8 cellular contexts compared by ENCODE assay signal in the genomic region with DNA sequence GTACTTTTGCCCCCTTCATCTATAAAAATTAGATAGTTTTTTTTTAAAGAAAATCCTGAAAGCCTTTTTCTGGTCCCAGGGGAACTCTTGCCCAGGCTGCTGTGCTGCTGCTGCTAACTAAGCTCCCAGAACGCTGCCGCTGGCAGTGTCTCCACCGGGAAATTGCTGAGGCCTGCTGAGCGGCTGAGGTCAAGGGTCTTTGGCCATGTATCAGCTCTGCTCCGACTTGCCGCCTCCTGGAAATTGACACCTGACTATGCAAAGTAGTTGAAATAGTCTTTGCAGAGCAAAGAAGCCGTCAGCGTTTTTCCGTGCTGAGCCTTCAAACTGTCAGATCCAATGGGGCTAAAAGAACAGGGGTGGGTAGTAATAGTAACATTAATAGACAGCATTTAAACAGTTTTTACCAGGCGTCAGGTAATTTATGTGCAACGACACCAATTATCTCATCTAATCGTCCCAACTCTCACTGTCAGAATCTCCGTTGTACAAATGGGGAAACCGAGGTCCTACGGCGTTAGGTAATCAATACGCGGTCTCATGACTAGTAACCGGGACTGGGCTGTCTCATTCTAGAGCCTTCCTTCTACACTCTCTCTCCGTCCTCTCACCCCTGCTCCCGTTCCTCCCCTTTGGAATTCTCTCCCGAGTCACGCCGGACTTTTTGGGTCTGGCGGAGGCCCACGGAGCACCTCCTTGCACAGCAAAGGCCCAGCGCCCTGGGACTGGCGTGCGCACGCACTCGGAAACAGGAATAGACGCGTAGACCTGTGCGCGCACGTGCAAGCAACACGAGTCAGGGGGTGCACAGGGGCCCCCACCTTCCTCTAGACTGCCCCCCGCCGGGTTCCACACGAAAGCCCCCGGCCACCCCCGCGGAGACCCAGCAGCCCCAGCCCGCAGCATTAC. TPM values are rescaled to one million over a fixed set of nuclear protein-coding genes. Genes with fewer than 3 reads are reported as not detected.
DNase-seq lines count a peak whose midpoint lies in the region; ATAC-seq, FAIRE-seq and TF ChIP-seq lines count a peak whose summit lies in the region.

No MANE protein-coding gene starts in this region.

- no peaks in the 10 kb centered on the region for H3K27me3 ChIP-seq in CD4-positive, alpha-beta T cell (ENCODE audit: control insufficient read depth, insufficient read depth, low read length)
- peaks cover 3% of the 10 kb centered on the region for H3K27me3 ChIP-seq in bronchial epithelial cell (ENCODE audit: control insufficient read depth, insufficient read depth, low read length)

- peak overlapping the region; percentile 99 for H3K4me3 Mint-ChIP-seq in CD4-positive, alpha-beta T cell
- peak overlapping the region; percentile 95 for H3K4me3 Mint-ChIP-seq in T-helper 1 cell treated with Interleukin-12 subunit alpha and Interleukin-12 subunit beta and Interleukin-4 antibody, amounts not matched to agents 30 μg/mL and 1 μg/mL, for 36 hours

- peak overlapping the region; percentile 84 for H3K27ac Mint-ChIP-seq in CD4-positive, alpha-beta T cell
- peak overlapping the region; percentile 89 for H3K27ac Mint-ChIP-seq in T-helper 1 cell treated with Interleukin-12 subunit alpha and Interleukin-12 subunit beta and Interleukin-4 antibody, amounts not matched to agents 30 μg/mL and 1 μg/mL, for 36 hours

- TF ChIP-seq CTCF in CD4-positive, alpha-beta T cell (IDR thresholded peaks at IDR 0.05) = no peak
- TF ChIP-seq CTCF in bronchial epithelial cell (IDR thresholded peaks at IDR 0.05; ENCODE audit: insufficient read depth, low read length, severe bottlenecking) = no peak

- H3K27ac ChIP-seq in CD4-positive, alpha-beta T cell (ENCODE audit: low read depth, low read length) = peak overlapping the region; percentile 9

- H3K27me3 Mint-ChIP-seq in CD4-positive, alpha-beta T cell = no peaks in the 10 kb centered on the region
- H3K27me3 Mint-ChIP-seq in T-helper 1 cell treated with Interleukin-12 subunit alpha and Interleukin-12 subunit beta and Interleukin-4 antibody, amounts not matched to agents 30 μg/mL and 1 μg/mL, for 36 hours (ENCODE audit: low read depth) = peaks cover 7% of the 10 kb centered on the region

- H3K36me3 Mint-ChIP-seq in CD4-positive, alpha-beta T cell (ENCODE audit: low read depth) = peaks cover 40% of the 10 kb centered on the region
- peaks cover 7% of the 10 kb centered on the region for H3K36me3 Mint-ChIP-seq in T-helper 1 cell treated with Interleukin-12 subunit alpha and Interleukin-12 subunit beta and Interleukin-4 antibody, amounts not matched to agents 30 μg/mL and 1 μg/mL, for 36 hours (ENCODE audit: low read depth)

- FAIRE-seq in bronchial epithelial cell (lab: Jason Lieb, UNC) = no peak

- ATAC-seq in CD4-positive, alpha-beta T cell (ENCODE audit: poor library complexity) = peak; percentile 65
- ATAC-seq in GM19351 (IDR thresholded peaks at IDR 0.05; ENCODE audit: unreplicated experiment) (peak; percentile 64), HG03442 (IDR thresholded peaks at IDR 0.05; ENCODE audit: unreplicated experiment) (peak; percentile 51)

- H3K4me1 Mint-ChIP-seq in CD4-positive, alpha-beta T cell (ENCODE audit: low read depth) = peaks cover 33% of the 10 kb centered on the region
- H3K4me1 Mint-ChIP-seq in T-helper 1 cell treated with Interleukin-12 subunit alpha and Interleukin-12 subunit beta and Interleukin-4 antibody, amounts not matched to agents 30 μg/mL and 1 μg/mL, for 36 hours (ENCODE audit: low read depth) = peaks cover 20% of the 10 kb centered on the region

- peak overlapping the region; percentile 75 for H3K4me3 ChIP-seq in bronchial epithelial cell (ENCODE audit: low read depth, low read length)

- intact Hi-C loops in CD4-positive, alpha-beta T cell (cut with DNase I, micrococcal nuclease) = loop anchor here in 1 of 2 experiments (5.0 kb wide), 1 partner anchor 101 kb away; the partner anchor contains the start of gene MED28

- POLR2A ChIA-PET in CD4-positive, alpha-beta T cell (lab: Charles Lee) = interaction anchor here (0.6 to 1.8 kb wide), 4 partner anchors 11 to 299 kb away, joined by 3 to 5 read pairs (median 4); partner anchors contain the start of genes DCAF16, MED28 and NCAPG

- DNase-seq in CD4-positive, alpha-beta T cell = peak in 8 of 10 experiments; percentile 12 to 60 (median 36)
- DNase-seq in bronchial epithelial cell (ENCODE audit: low read depth) = peak; percentile 10
- DNase-seq in islet precursor cell = peak; percentile 76
- peak; percentile 37 to 49 for DNase-seq in stimulated activated CD4-positive, alpha-beta T cell treated with anti-CD3 and anti-CD28 coated beads, Interleukin-12 subunit alpha, Interleukin-12 subunit beta, amount 100 ng/mL, for 24 hours (ENCODE audit: low read depth in 2 of 2)
- DNase-seq in cerebellar nuclear complex (lab: John Stamatoyannopoulos, UW) = no peak

- CTCF ChIA-PET in CD4-positive, alpha-beta T cell (lab: Charles Lee) = interaction anchor here (0.8 to 1.2 kb wide), 2 partner anchors 10 to 107 kb away, joined by 3 read pairs; no protein-coding TSS in a partner anchor

- H3K9me3 Mint-ChIP-seq in CD4-positive, alpha-beta T cell = no peaks in the 10 kb centered on the region
- no peaks in the 10 kb centered on the region for H3K9me3 Mint-ChIP-seq in T-helper 1 cell treated with Interleukin-12 subunit alpha and Interleukin-12 subunit beta and Interleukin-4 antibody, amounts not matched to agents 30 μg/mL and 1 μg/mL, for 36 hours

- peaks cover 2% of the 10 kb centered on the region for H3K36me3 ChIP-seq in bronchial epithelial cell (ENCODE audit: control insufficient read depth, insufficient read depth, low read length)

- no peaks in the 10 kb centered on the region for H3K9me3 ChIP-seq in CD4-positive, alpha-beta T cell (ENCODE audit: control insufficient read depth, low read length)

RNA-seq across cellular contexts. Expression of gene QDPR, which starts 0.6 kb away (rescaled TPM):
- total RNA-seq in CD4-positive, alpha-beta T cell = 10 to 100 TPM; 15.3 to 15.7 TPM
- total RNA-seq in bronchial epithelial cell = 20.5 and 22.6 TPM in 2 replicates

RNA-seq across cellular contexts. Expression of gene CLRN2, which starts 3.7 kb away (rescaled TPM):
- total RNA-seq in CD4-positive, alpha-beta T cell = not detected
- not detected in 2 replicates for total RNA-seq in bronchial epithelial cell

Comparison
In these comparisons a context has a peak if more than half of its experiments do, and no peak if none do; other contexts are left out.
1. DNase-seq: peak in CD4-positive, alpha-beta T cell (8 of 10), bronchial epithelial cell (single experiment), islet precursor cell (single experiment) and stimulated activated CD4-positive, alpha-beta T cell treated with anti-CD3 and anti-CD28 coated beads, Interleukin-12 subunit alpha, Interleukin-12 subunit beta, amount 100 ng/mL, for 24 hours (2 of 2); none in cerebellar nuclear complex (0 of 2).
2. Peak in every context shown above with its lines, with median percentiles within 50 percentile points of each other: ATAC-seq.